In the genomic region with DNA sequence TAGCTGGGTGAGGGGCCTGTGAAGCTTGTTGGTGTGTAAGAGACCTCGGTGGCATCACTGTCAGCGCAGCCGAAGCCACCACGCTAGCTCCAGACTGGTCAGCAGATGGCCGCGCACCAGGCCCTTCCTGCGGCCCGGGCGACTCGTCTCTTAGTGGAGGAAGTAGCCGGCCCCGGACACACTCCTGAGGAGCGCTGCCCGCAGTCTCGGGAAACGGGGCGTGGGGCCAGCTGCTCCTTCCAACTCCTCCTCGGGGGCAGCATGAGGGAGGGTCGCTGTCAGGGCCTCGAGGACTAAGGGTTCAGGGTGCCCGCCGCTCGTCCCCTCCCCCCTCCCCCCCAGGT, we compare ENCODE assay signal across 8 cellular contexts. TPM values are rescaled to one million over a fixed set of nuclear protein-coding genes. Genes with fewer than 3 reads are reported as not detected.
DNase-seq lines count a peak whose midpoint lies in the region; TF ChIP-seq lines count a peak whose summit lies in the region.

No MANE protein-coding gene starts in this region.

- H2BK20ac ChIP-seq in H9 (ENCODE audit: low read depth, low read length, poor library complexity, severe bottlenecking), result no peak overlapping the region

- no peak overlapping the region for H2BK120ac ChIP-seq in H9 (ENCODE audit: low read depth, low read length, poor library complexity, severe bottlenecking)

- H3K4ac ChIP-seq in H9 (ENCODE audit: low read depth, low read length), result no peak overlapping the region

- H4K5ac ChIP-seq in H9 (ENCODE audit: insufficient read length, low read depth, low read length), result no peak overlapping the region

- TF ChIP-seq CTCF in H9 (conservative IDR thresholded peaks at IDR 0.05) (no peak), MM.1S (IDR thresholded peaks at IDR 0.05; ENCODE audit: low read length) (no peak)

- H3K27ac ChIP-seq in H9 (ENCODE audit: insufficient read length, low read depth, low read length), result no peak overlapping the region
- H3K27ac ChIP-seq in MM.1S (ENCODE audit: low read length), result peak overlapping the region; percentile 36; the same call in 1 of the 2 replicates
- no peak overlapping the region for H3K27ac ChIP-seq in iPS-18a (ENCODE audit: low read length)

- no peaks in the 10 kb centered on the region for H3K36me3 Mint-ChIP-seq in H9 (ENCODE audit: insufficient read depth in 1 of 3, low read depth in 3 of 3)

- H4K20me1 ChIP-seq in H9 (ENCODE audit: control insufficient read depth, insufficient read depth, insufficient read length) (no peaks in the 10 kb centered on the region), MM.1S (ENCODE audit: insufficient read depth, low read length) (no peaks in the 10 kb centered on the region)

- peaks cover 12% of the 10 kb centered on the region; the same call in 1 of the 2 replicates for H3F3A ChIP-seq in MM.1S (ENCODE audit: insufficient read depth, low read length)

- H3K18ac ChIP-seq in H9 (ENCODE audit: insufficient read length, low read depth, low read length), result no peak overlapping the region

- no peak overlapping the region for H2BK12ac ChIP-seq in H9 (ENCODE audit: insufficient read length, low read depth, low read length)

- H3K14ac ChIP-seq in H9 (ENCODE audit: insufficient read depth, low read length), result no peak overlapping the region

- H3K9me3 ChIP-seq in H9 (ENCODE audit: control insufficient read depth, low read depth, low read length), result no peaks in the 10 kb centered on the region
- no peaks in the 10 kb centered on the region for H3K9me3 ChIP-seq in MM.1S (replicated peaks; ENCODE audit: insufficient read depth, low read length)
- no peaks in the 10 kb centered on the region for H3K9me3 ChIP-seq in iPS-18a (ENCODE audit: control insufficient read depth, low read depth, low read length)
- H3K9me3 ChIP-seq in skeletal muscle satellite cell (replicated peaks; ENCODE audit: low read length), result no peaks in the 10 kb centered on the region

- no peaks in the 10 kb centered on the region for H3K4me1 ChIP-seq in H9 (ENCODE audit: insufficient read depth, low read length)
- peaks cover 6% of the 10 kb centered on the region for H3K4me1 ChIP-seq in MM.1S (ENCODE audit: low read length)
- H3K4me1 ChIP-seq in iPS-18a (ENCODE audit: control insufficient read depth, low read depth, low read length), result no peaks in the 10 kb centered on the region
- H3K4me1 ChIP-seq in skeletal muscle satellite cell (ENCODE audit: control insufficient read depth, insufficient read depth, low read length), result peaks cover 15% of the 10 kb centered on the region

- H2BK5ac ChIP-seq in H9 (ENCODE audit: insufficient read length, low read length), result no peak overlapping the region

- peaks cover 55% of the 10 kb centered on the region for H3K27me3 Mint-ChIP-seq in H9 (ENCODE audit: low read depth)

- no peaks in the 10 kb centered on the region for H3K79me1 ChIP-seq in H9 (ENCODE audit: insufficient read depth, low read depth, low read length, poor library complexity, severe bottlenecking)

- no CpG with 5 or more reads among the region's 23 CpGs for WGBS in H9 (ENCODE audit: extremely low coverage, insufficient read length, low lambda C conversion rate)

- H3K27ac Mint-ChIP-seq in H9, result no peak overlapping the region

- no peak overlapping the region for H4K8ac ChIP-seq in H9 (replicated peaks; ENCODE audit: insufficient read length, low read depth, low read length)

- no peak overlapping the region for H4K91ac ChIP-seq in H9 (ENCODE audit: insufficient read length, low read depth, low read length)

- H3K27me3 ChIP-seq in H9 (ENCODE audit: insufficient read depth, low read length) (no peaks in the 10 kb centered on the region; the same call in 1 of the 2 replicates), MM.1S (replicated peaks; ENCODE audit: insufficient read depth, low read length) (no peaks in the 10 kb centered on the region), iPS-18a (ENCODE audit: control insufficient read depth, insufficient read depth, low read length) (peaks cover 20% of the 10 kb centered on the region), skeletal muscle satellite cell (ENCODE audit: control insufficient read depth, insufficient read depth, low read length) (no peaks in the 10 kb centered on the region)

- DNase-seq in DMS 273 (lab: John Stamatoyannopoulos, UW; ENCODE audit: unreplicated experiment) (peak; percentile 72), DMS 273 treated with DMSO at 0.1 percent for 48 hours (lab: John Stamatoyannopoulos, UW) (no peak), H9 (peak; percentile 58), MM.1S (peak; percentile 49), astrocyte of the hippocampus (ENCODE audit: low read depth, low spot score) (peak; percentile 68), DMS153 (lab: John Stamatoyannopoulos, UW) (no peak)

- H3K4me3 Mint-ChIP-seq in H9, result peak overlapping the region; percentile 77 to 89

- no peaks in the 10 kb centered on the region for H3K79me2 ChIP-seq in H9 (ENCODE audit: insufficient read depth, low read length)
- H3K79me2 ChIP-seq in MM.1S (ENCODE audit: low read length), result no peaks in the 10 kb centered on the region

- H3K9ac ChIP-seq in H9 (ENCODE audit: extremely low read depth, insufficient read length, low read length) (no peak overlapping the region), MM.1S (ENCODE audit: low read length) (peak overlapping the region; percentile 31; the same call in 1 of the 2 replicates), iPS-18a (ENCODE audit: low read length) (peak overlapping the region; percentile 48), skeletal muscle satellite cell (ENCODE audit: low read depth, low read length) (peak overlapping the region; percentile 77)

- no peak overlapping the region for H3K23ac ChIP-seq in H9 (ENCODE audit: insufficient read length, low read depth, low read length)

- no peak overlapping the region for H3K56ac ChIP-seq in H9 (ENCODE audit: insufficient read length, low read depth, low read length)

- peak overlapping the region; percentile 67 for H3K4me2 ChIP-seq in H9 (ENCODE audit: insufficient read depth, insufficient read length, low read length)
- peak overlapping the region; percentile 89 for H3K4me2 ChIP-seq in MM.1S (ENCODE audit: low read depth, low read length)
- peak overlapping the region; percentile 95 for H3K4me2 ChIP-seq in skeletal muscle satellite cell (ENCODE audit: low read length)

- H3K4me3 ChIP-seq in MM.1S (ENCODE audit: low read length) (peak overlapping the region; percentile 72), iPS-18a (ENCODE audit: low read length) (peak overlapping the region; percentile 70), skeletal muscle satellite cell (ENCODE audit: low read length) (peak overlapping the region; percentile 78)

- H3T11ph ChIP-seq in H9 (ENCODE audit: low read length), result no peak overlapping the region

- H2AFZ ChIP-seq in H9 (ENCODE audit: low read length), result no peak overlapping the region
- H2AFZ ChIP-seq in MM.1S (ENCODE audit: low read length), result peak overlapping the region; percentile 92

- H3K36me3 ChIP-seq in MM.1S (replicated peaks; ENCODE audit: insufficient read depth, low read length) (no peaks in the 10 kb centered on the region), iPS-18a (ENCODE audit: control insufficient read depth, low read depth, low read length) (no peaks in the 10 kb centered on the region), skeletal muscle satellite cell (ENCODE audit: insufficient read depth, low read length) (no peaks in the 10 kb centered on the region)

- H3K9me2 ChIP-seq in MM.1S (replicated peaks; ENCODE audit: insufficient read depth, low read length), result no peaks in the 10 kb centered on the region

- H2AK5ac ChIP-seq in H9 (ENCODE audit: insufficient read length, low read length), result no peak overlapping the region

- peaks cover 8% of the 10 kb centered on the region for H3K23me2 ChIP-seq in H9 (ENCODE audit: insufficient read length, low read depth, low read length, poor library complexity, severe bottlenecking)

- H2BK15ac ChIP-seq in H9 (ENCODE audit: low read depth, low read length), result no peak overlapping the region

- H3K4me1 Mint-ChIP-seq in H9, result peaks cover 5 to 8% of the 10 kb centered on the region in 2 experiments

- no peaks in the 10 kb centered on the region for H3K9me3 Mint-ChIP-seq in H9

RNA-seq across cellular contexts. Expression of gene H3-3A, which starts 20.4 kb away (rescaled TPM):
- total RNA-seq in H9 (2021), result 1,129 and 1,182 TPM in 2 replicates
- total RNA-seq in skeletal muscle satellite cell (2012; rRNA removed), result 114 and 121 TPM in 2 replicates

Comparison
In these comparisons a context has a peak if more than half of its experiments do, and no peak if none do; other contexts are left out.
1. DNase-seq: peak in DMS 273 (single experiment), H9 (single experiment), MM.1S (single experiment) and astrocyte of the hippocampus (single experiment); none in DMS 273 treated with DMSO at 0.1 percent for 48 hours (single experiment) and DMS153 (single experiment).
2. Peak in every context shown above with its lines, with median percentiles within 50 percentile points of each other: H3K4me2 ChIP-seq and H3K4me3 ChIP-seq.